In genomic region chr1:151713874-151714273, GRCh38 we compare ENCODE assay signal across 30 cellular contexts. TPM values are rescaled to one million over a fixed set of nuclear protein-coding genes. Genes with fewer than 3 reads are reported as not detected.
DNase-seq lines count a peak whose midpoint lies in the region; ATAC-seq, FAIRE-seq and TF ChIP-seq lines count a peak whose summit lies in the region.
"Had no signal": no experiment of that assay in that cellular context is flagged by ENCODE, and none has a peak within 500 bp of the region (broad histone marks: within the 10 kb centered on the region; RNA-seq: fewer than 3 reads in every experiment).

No MANE protein-coding gene starts in this region.

- DNase-seq in MCF 10A (ENCODE audit: unreplicated experiment) (peak; percentile 44), breast epithelium (ENCODE audit: low spot score in 2 of 2) (no peak), NCI-H510A treated with DMSO at 0.1 percent for 48 hours (lab: John Stamatoyannopoulos, UW) (peak; percentile 33), NCI-H446 treated with DMSO at 0.1 percent for 48 hours (lab: John Stamatoyannopoulos, UW) (no peak), H54 (ENCODE audit: insufficient read length, low spot score) (no peak)
- DNase-seq: activated CD4-positive, alpha-beta T cell treated with anti-CD3 and anti-CD28 coated beads, Interleukin-2, amount 50 U/mL, for 1 hour; brain microvascular endothelial cell; Calu3; cortex of kidney; head of caudate nucleus; left colon; mesendoderm; naive B cell; NCI-H187; SK-N-SH; stimulated activated CD4-positive, alpha-beta T cell treated with anti-CD3 and anti-CD28 coated beads, Interleukin-12 subunit alpha, Interleukin-12 subunit beta, amount 100 ng/mL, for 4 hours; stomach had no signal

- H3K27ac Mint-ChIP-seq in MCF 10A (ENCODE audit: low read depth, unreplicated experiment), result no peak overlapping the region
- H3K27ac Mint-ChIP-seq: activated T-helper 2 cell treated with anti-CD3 and anti-CD28 coated beads, Interferon-gamma antibody, Interleukin-2, Interleukin-4, amounts not matched to agents 10 μg/mL and 5 μg/mL and 100 μg/mL, durations not matched to agents 14 hours and 24 hours and 36 hours had no signal

- POLR2A ChIA-PET in MCF 10A (lab: Yijun Ruan, JAX), result interaction anchor here (1.2 kb wide), 1 partner anchor 176 kb away, joined by 3 read pairs; no protein-coding TSS in a partner anchor

- TF ChIP-seq POLR2A in breast epithelium (IDR thresholded peaks at IDR 0.05), result no peak
- no peak for TF ChIP-seq POLR2A in H54 (IDR thresholded peaks at IDR 0.05; ENCODE audit: low read depth, low read length)

- H3K36me3 ChIP-seq in breast epithelium (no peaks in the 10 kb centered on the region), endocrine pancreas (ENCODE audit: control insufficient read depth, insufficient read depth, low read length) (no peaks in the 10 kb centered on the region)
- H3K36me3 ChIP-seq: BLaER1, brain microvascular endothelial cell, HAP-1, right atrium auricular region, stomach, tibial nerve had no signal

- no peak for TF ChIP-seq CTCF in MCF 10A (IDR thresholded peaks at IDR 0.05; ENCODE audit: unreplicated experiment)
- no peak for TF ChIP-seq CTCF in breast epithelium (IDR thresholded peaks at IDR 0.05)

- intact Hi-C loops in MCF 10A (cut with micrococcal nuclease), result no loop called here
- intact Hi-C loops in breast epithelium (cut with DNase I; ENCODE audit: low total_unique reads), result no loop called here

- H3K4me1 ChIP-seq in breast epithelium (no peaks in the 10 kb centered on the region), endocrine pancreas (ENCODE audit: control insufficient read depth, insufficient read depth, low read length) (peaks cover 4% of the 10 kb centered on the region)

- H3K4me1 Mint-ChIP-seq in MCF 10A (ENCODE audit: insufficient read depth, unreplicated experiment), result peaks cover 21% of the 10 kb centered on the region

- peak overlapping the region; percentile 44 for H3K9ac ChIP-seq in endocrine pancreas (ENCODE audit: control insufficient read depth, insufficient read depth, low read length)
- H3K9ac ChIP-seq: BLaER1, SK-N-SH had no signal

- H3K4me3 ChIP-seq in breast epithelium (no peak overlapping the region), endocrine pancreas (ENCODE audit: control insufficient read depth, insufficient read depth, low read length) (no peak overlapping the region)
- H3K4me3 ChIP-seq: BLaER1, HAP-1, K562, right atrium auricular region, stomach, tibial nerve had no signal

- CTCF ChIA-PET in MCF 10A (lab: Yijun Ruan, JAX), result interaction anchor here (0.7 to 2.9 kb wide), 6 partner anchors 18 to 287 kb away, joined by 3 to 16 read pairs (median 4); no protein-coding TSS in a partner anchor

- H3K9me3 ChIP-seq in breast epithelium (no peaks in the 10 kb centered on the region), endocrine pancreas (ENCODE audit: control insufficient read depth, low read length) (no peaks in the 10 kb centered on the region)
- H3K9me3 ChIP-seq: BLaER1, HAP-1, right atrium auricular region, SK-N-SH, stomach, tibial nerve had no signal

- H3K4me3 Mint-ChIP-seq in MCF 10A (ENCODE audit: unreplicated experiment), result no peak overlapping the region
- H3K4me3 Mint-ChIP-seq: naive B cell had no signal

- BruUV-seq in MCF 10A (replicated peaks; lab: Mats Ljungman, UMichigan), result no TSS peak

- H3K27ac ChIP-seq in breast epithelium, result no peak overlapping the region
- H3K27ac ChIP-seq: BLaER1, brain microvascular endothelial cell, right atrium auricular region, stomach, tibial nerve had no signal

- FAIRE-seq in H54 (lab: Jason Lieb, UNC), result no peak
- FAIRE-seq: G401.6, K562 had no signal

- H3K27me3 Mint-ChIP-seq in MCF 10A (ENCODE audit: insufficient read depth, unreplicated experiment), result peaks cover 43% of the 10 kb centered on the region

- H3K27me3 ChIP-seq in breast epithelium, result peaks cover 0 to 35% of the 10 kb centered on the region in 2 donors
- no peaks in the 10 kb centered on the region for H3K27me3 ChIP-seq in endocrine pancreas (ENCODE audit: control insufficient read depth, insufficient read depth, low read length)
- H3K27me3 ChIP-seq: right atrium auricular region had no signal

- no peaks in the 10 kb centered on the region for H3K9me3 Mint-ChIP-seq in MCF 10A (ENCODE audit: unreplicated experiment)
- H3K9me3 Mint-ChIP-seq: activated T-helper 2 cell treated with anti-CD3 and anti-CD28 coated beads, Interferon-gamma antibody, Interleukin-2, Interleukin-4, amounts not matched to agents 10 μg/mL and 5 μg/mL and 100 μg/mL, durations not matched to agents 14 hours and 24 hours and 36 hours had no signal

- ATAC-seq in GM18498 (IDR thresholded peaks at IDR 0.05; ENCODE audit: unreplicated experiment), result no peak
- ATAC-seq in GM18867 (IDR thresholded peaks at IDR 0.05; ENCODE audit: unreplicated experiment), result no peak
- ATAC-seq: K562 had no signal

- no peaks in the 10 kb centered on the region for H3K36me3 Mint-ChIP-seq in MCF 10A (ENCODE audit: insufficient read depth, unreplicated experiment)

RNA-seq across cellular contexts. Expression of gene CELF3, which starts 2.7 kb away (rescaled TPM):
- total RNA-seq in MCF 10A (2022) (not detected in 2 replicates), breast epithelium (not detected)
- total RNA-seq: activated T-helper 2 cell treated with anti-CD3 and anti-CD28 coated beads, Interferon-gamma antibody, Interleukin-2, Interleukin-4, amounts not matched to agents 10 μg/mL and 5 μg/mL and 100 μg/mL, durations not matched to agents 14 hours and 24 hours and 36 hours; Calu3; K562; osteoblast; right atrium auricular region; RPMI7951; T-helper 2 cell treated with Interferon-gamma antibody and Interleukin-4, amounts not matched to agents 100 ng/mL and 5 ng/mL, for 36 hours; tibial nerve had no signal

RNA-seq across cellular contexts. Expression of gene RIIAD1, which starts 7.4 kb away (rescaled TPM):
- total RNA-seq in MCF 10A (2022) (not detected in 2 replicates), breast epithelium (not detected)
- total RNA-seq: activated T-helper 2 cell treated with anti-CD3 and anti-CD28 coated beads, Interferon-gamma antibody, Interleukin-2, Interleukin-4, amounts not matched to agents 10 μg/mL and 5 μg/mL and 100 μg/mL, durations not matched to agents 14 hours and 24 hours and 36 hours; Calu3; K562; osteoblast; right atrium auricular region; RPMI7951; stomach; T-helper 2 cell treated with Interferon-gamma antibody and Interleukin-4, amounts not matched to agents 100 ng/mL and 5 ng/mL, for 36 hours; tibial nerve had no signal

RNA-seq across cellular contexts. Expression of gene MRPL9, which starts 49.4 kb away (rescaled TPM):
- total RNA-seq in MCF 10A (2022) (145 and 146 TPM in 2 replicates), breast epithelium (10 to 100 TPM; 58.3 to 68.5 (median 66.9) TPM)

Comparison
In these comparisons a context has a peak if more than half of its experiments do, and no peak if none do; other contexts are left out.
1. DNase-seq: peak in MCF 10A (single experiment) and NCI-H510A treated with DMSO at 0.1 percent for 48 hours (single experiment); none in breast epithelium (0 of 2), NCI-H446 treated with DMSO at 0.1 percent for 48 hours (single experiment) and H54 (single experiment).